In the genomic region with DNA sequence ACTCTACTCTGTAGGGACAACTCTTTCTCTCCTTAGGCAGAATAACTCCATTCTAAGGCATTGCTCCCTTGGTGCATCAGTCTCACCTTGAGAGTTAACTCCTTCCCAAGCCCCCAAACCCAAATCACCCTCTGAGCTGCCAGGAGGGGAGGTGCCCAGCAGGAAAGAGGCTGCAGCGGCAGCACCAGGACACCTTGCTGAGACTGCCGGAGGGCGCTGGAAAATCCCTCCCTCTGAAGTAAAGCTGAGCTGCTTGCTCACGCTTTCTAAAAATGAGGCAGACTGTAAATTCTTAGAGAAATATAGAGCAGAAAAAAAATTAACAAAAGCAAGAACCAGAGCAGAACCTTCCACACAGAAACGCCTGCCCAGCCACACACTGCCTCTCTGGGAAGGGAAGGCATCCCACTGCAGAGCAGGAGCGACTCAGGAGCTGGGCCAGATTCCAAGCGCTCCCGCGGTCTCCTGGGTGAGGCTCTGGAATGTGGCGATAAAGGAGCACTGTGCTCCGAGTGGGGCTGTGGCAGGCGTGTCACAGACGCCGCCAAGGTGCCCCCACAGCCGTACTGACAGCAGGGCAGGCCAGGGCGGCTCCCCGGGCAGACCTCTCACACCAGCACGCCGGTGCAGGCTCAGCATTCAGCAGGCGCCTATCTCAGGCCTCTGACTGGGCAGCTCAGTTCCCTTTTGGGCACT, we compare ENCODE assay signal across 9 cellular contexts.
DNase-seq lines count a peak whose midpoint lies in the region; ATAC-seq lines count a peak whose summit lies in the region.
"Had no signal": no experiment of that assay in that cellular context is flagged by ENCODE, and none has a peak within 500 bp of the region (broad histone marks: within the 10 kb centered on the region; RNA-seq: fewer than 3 reads in every experiment).

No MANE protein-coding gene starts in this region.

- no peaks in the 10 kb centered on the region for H3K36me3 Mint-ChIP-seq in activated naive CD8-positive, alpha-beta T cell treated with anti-CD3 and anti-CD28 coated beads, Interleukin-2, amount 50 U/mL, for 24 hours (ENCODE audit: low read depth)
- H3K36me3 Mint-ChIP-seq: activated naive CD8-positive, alpha-beta T cell treated with anti-CD3 and anti-CD28 coated beads, Interleukin-2, amount 10 ng/mL, durations not matched to agents 7 days and 5 days had no signal

- peaks cover 3% of the 10 kb centered on the region for H3K4me1 Mint-ChIP-seq in activated naive CD8-positive, alpha-beta T cell treated with anti-CD3 and anti-CD28 coated beads, Interleukin-2, amount 50 U/mL, for 24 hours
- H3K4me1 Mint-ChIP-seq: activated naive CD8-positive, alpha-beta T cell treated with anti-CD3 and anti-CD28 coated beads, Interleukin-2, amount 10 ng/mL, durations not matched to agents 7 days and 5 days had no signal

- H3K4me3 Mint-ChIP-seq in activated naive CD8-positive, alpha-beta T cell treated with anti-CD3 and anti-CD28 coated beads, Interleukin-2, amount 50 U/mL, for 24 hours: no peak overlapping the region
- H3K4me3 Mint-ChIP-seq: activated naive CD8-positive, alpha-beta T cell treated with anti-CD3 and anti-CD28 coated beads, Interleukin-2, amount 10 ng/mL, durations not matched to agents 7 days and 5 days had no signal

- ATAC-seq in esophagus mucosa (peak; percentile 42), GM21381 (IDR thresholded peaks at IDR 0.05; ENCODE audit: unreplicated experiment) (no peak)
- no peak for ATAC-seq in activated naive CD8-positive, alpha-beta T cell treated with anti-CD3 and anti-CD28 coated beads, Interleukin-2, amount 50 U/mL, for 24 hours

- H3K27me3 Mint-ChIP-seq in activated naive CD8-positive, alpha-beta T cell treated with anti-CD3 and anti-CD28 coated beads, Interleukin-2, amount 50 U/mL, for 24 hours: peaks cover 2% of the 10 kb centered on the region

- H3K9me3 Mint-ChIP-seq in activated naive CD8-positive, alpha-beta T cell treated with anti-CD3 and anti-CD28 coated beads, Interleukin-2, amount 50 U/mL, for 24 hours: no peaks in the 10 kb centered on the region
- H3K9me3 Mint-ChIP-seq: activated naive CD8-positive, alpha-beta T cell treated with anti-CD3 and anti-CD28 coated beads, Interleukin-2, amount 10 ng/mL, durations not matched to agents 7 days and 5 days had no signal

- DNase-seq in NCI-H2171 treated with DMSO at 0.1 percent for 48 hours (lab: John Stamatoyannopoulos, UW) (peak; percentile 5), NCI-H2171 (lab: John Stamatoyannopoulos, UW) (no peak), midbrain (lab: John Stamatoyannopoulos, UW) (peak; percentile 12), NCI-H187 (lab: John Stamatoyannopoulos, UW) (no peak), NCI-H1105 (lab: John Stamatoyannopoulos, UW) (no peak)
- DNase-seq in activated naive CD8-positive, alpha-beta T cell treated with anti-CD3 and anti-CD28 coated beads, Interleukin-2, amount 50 U/mL, for 24 hours: no peak
- DNase-seq: activated naive CD8-positive, alpha-beta T cell treated with anti-CD3 and anti-CD28 coated beads, Interleukin-2, amount 10 ng/mL, durations not matched to agents 7 days and 5 days had no signal

- H3K27ac Mint-ChIP-seq in activated naive CD8-positive, alpha-beta T cell treated with anti-CD3 and anti-CD28 coated beads, Interleukin-2, amount 50 U/mL, for 24 hours: no peak overlapping the region
- H3K27ac Mint-ChIP-seq: activated naive CD8-positive, alpha-beta T cell treated with anti-CD3 and anti-CD28 coated beads, Interleukin-2, amount 10 ng/mL, durations not matched to agents 7 days and 5 days had no signal

Comparison
In these comparisons a context has a peak if more than half of its experiments do, and no peak if none do; other contexts are left out.
1. DNase-seq: peak in NCI-H2171 treated with DMSO at 0.1 percent for 48 hours (single experiment) and midbrain (single experiment); none in NCI-H2171 (single experiment), activated naive CD8-positive, alpha-beta T cell treated with anti-CD3 and anti-CD28 coated beads, Interleukin-2, amount 50 U/mL, for 24 hours (single experiment), NCI-H187 (0 of 2) and NCI-H1105 (single experiment).